21 cellular contexts compared by ENCODE assay signal in genomic region chr12:126474703-126475102, GRCh38.
DNase-seq lines count a peak whose midpoint lies in the region; ATAC-seq, FAIRE-seq and TF ChIP-seq lines count a peak whose summit lies in the region.
"Had no signal": no experiment of that assay in that cellular context is flagged by ENCODE, and none has a peak within 500 bp of the region (broad histone marks: within the 10 kb centered on the region; RNA-seq: fewer than 3 reads in every experiment).

No MANE protein-coding gene starts in this region.

- H3K27me3 ChIP-seq in HepG2 (ENCODE audit: control insufficient read depth in 1 of 2, insufficient read depth in 2 of 2, low read length in 2 of 2) (no peaks in the 10 kb centered on the region), right lobe of liver (no peaks in the 10 kb centered on the region), K562 (ENCODE audit: control insufficient read depth in 2 of 2, insufficient read depth in 2 of 2, low read length in 2 of 2) (no peaks in the 10 kb centered on the region)
- H3K27me3 ChIP-seq: BE2C had no signal

- TF ChIP-seq EP300 in HepG2 (IDR thresholded peaks at IDR 0.05; ENCODE audit: low read depth in 2 of 2, low read length in 2 of 2) (no peak), HepG2 (CRISPR knock-in tag; IDR thresholded peaks at IDR 0.05; ENCODE audit: borderline replicate concordance) (no peak), K562 (IDR thresholded peaks at IDR 0.05; ENCODE audit: low read length) (no peak)

- ATAC-seq in HepG2 (no peak), right lobe of liver (no peak), K562 (no peak), HG03095 (IDR thresholded peaks at IDR 0.05; ENCODE audit: unreplicated experiment) (no peak)
- ATAC-seq: CD8-positive, alpha-beta T cell had no signal

- H3K36me3 ChIP-seq in HepG2 (replicated peaks in 1 of 2; ENCODE audit: control insufficient read depth in 1 of 2, insufficient read depth in 2 of 2, low read length in 2 of 2) (no peaks in the 10 kb centered on the region), right lobe of liver (no peaks in the 10 kb centered on the region), K562 (ENCODE audit: control insufficient read depth, insufficient read depth, low read length) (no peaks in the 10 kb centered on the region)
- H3K36me3 ChIP-seq: BE2C, HAP-1 had no signal

- H3K4me2 ChIP-seq in HepG2 (ENCODE audit: low read depth, low read length), result no peak overlapping the region
- H3K4me2 ChIP-seq in K562 (ENCODE audit: insufficient read depth, low read length), result no peak overlapping the region

- TF ChIP-seq RAD21 in HepG2 (CRISPR knock-in tag; IDR thresholded peaks at IDR 0.05), result no peak
- no peak for TF ChIP-seq RAD21 in K562 (CRISPR knock-in tag; conservative IDR thresholded peaks at IDR 0.05 in 1 of 2, IDR thresholded peaks at IDR 0.05 in 1 of 2)

- intact Hi-C loops in HepG2 (cut with micrococcal nuclease; ENCODE audit: unreplicated experiment) (no loop called here), right lobe of liver (cut with DNase I) (no loop called here), K562 (cut with micrococcal nuclease) (no loop called here)

- TF ChIP-seq POLR2A in HepG2 (IDR thresholded peaks at IDR 0.05; ENCODE audit: insufficient read depth in 1 of 2, low read depth in 2 of 2, low read length in 2 of 2) (no peak), right lobe of liver (IDR thresholded peaks at IDR 0.05) (no peak), K562 (conservative IDR thresholded peaks at IDR 0.05) (no peak), GM12891 (IDR thresholded peaks at IDR 0.05; ENCODE audit: low read depth, low read length) (no peak)

- POLR2A ChIA-PET in HepG2 (lab: Yijun Ruan, JAX), result no interaction called here
- POLR2A ChIA-PET in K562 (lab: Yijun Ruan, JAX), result no interaction called here

- no TSS peak for BruUV-seq in HepG2 (replicated peaks; lab: Mats Ljungman, UMichigan)
- no TSS peak for BruUV-seq in K562 (replicated peaks; lab: Mats Ljungman, UMichigan)

- H3K27ac ChIP-seq in HepG2 (ENCODE audit: extremely low read length, insufficient read depth, low read length) (no peak overlapping the region), right lobe of liver (no peak overlapping the region), K562 (ENCODE audit: extremely low read depth, low read depth, low read length) (no peak overlapping the region)

- FAIRE-seq in HepG2 (lab: Jason Lieb, UNC) (no peak), K562 (lab: Jason Lieb, UNC) (no peak), GM12891 (lab: Jason Lieb, UNC) (no peak)
- FAIRE-seq: A204.1, D721Med, G401.6, GM12892, GM19239, HTR-8/SVneo had no signal

- in situ Hi-C loops in HepG2 (cut with HindIII; ENCODE audit: extremely low pct_ligation_motif_present, low pct_unique_long_range_greater_than_20kb) (no loop called here), K562 (cut with MboI) (no loop called here)

- WGBS in HepG2 (ENCODE audit: low lambda C conversion rate), result 36% methylated on average over 3 of the region's 3 CpGs
- 76% methylated on average over 3 of the region's 3 CpGs for WGBS in right lobe of liver (ENCODE audit: insufficient coverage, low coverage, low lambda C conversion rate, missing lambda C conversion rate)
- 9% methylated on average over 3 of the region's 3 CpGs for WGBS in K562 (ENCODE audit: insufficient coverage, low coverage, missing lambda C conversion rate)

- H3K79me2 ChIP-seq in HepG2 (ENCODE audit: insufficient read depth, low read length) (no peaks in the 10 kb centered on the region), K562 (ENCODE audit: control insufficient read depth, insufficient read depth, low read length) (no peaks in the 10 kb centered on the region)

- H4K20me1 ChIP-seq in HepG2 (ENCODE audit: insufficient read depth, low read length) (no peaks in the 10 kb centered on the region), K562 (replicated peaks; ENCODE audit: control insufficient read depth, insufficient read depth, low read length) (no peaks in the 10 kb centered on the region)

- no peak overlapping the region for H3K4me3 ChIP-seq in HepG2 (replicated peaks in 1 of 3; ENCODE audit: insufficient read depth in 1 of 3, low read depth in 2 of 3, low read length in 3 of 3)
- H3K4me3 ChIP-seq in right lobe of liver, result no peak overlapping the region
- H3K4me3 ChIP-seq in K562, result no peak overlapping the region
- H3K4me3 ChIP-seq: HAP-1 had no signal

- H2AFZ ChIP-seq in HepG2 (ENCODE audit: low read length), result no peak overlapping the region
- H2AFZ ChIP-seq in K562 (ENCODE audit: low read depth, low read length), result no peak overlapping the region

- DNase-seq in HepG2 (ENCODE audit: low spot score), result no peak
- no peak for DNase-seq in right lobe of liver
- DNase-seq in MV-4-11 (lab: John Stamatoyannopoulos, UW), result peak; percentile 9
- DNase-seq in K562 (ENCODE audit: extremely low read depth in 1 of 4, low spot score in 3 of 4), result no peak
- no peak for DNase-seq in activated naive CD4-positive, alpha-beta T cell treated with Interleukin-2 at 50 U/mL for 16 hours
- DNase-seq in GM12891 (ENCODE audit: insufficient read length, low spot score), result no peak
- DNase-seq: BE2C; CD8-positive, alpha-beta T cell; COR-L47; DMS153; DMS79 treated with DMSO at 0.1 percent for 48 hours; EL; GOT3 had no signal

- H3K9ac ChIP-seq in HepG2 (ENCODE audit: insufficient read depth, low read depth, low read length) (no peak overlapping the region), K562 (ENCODE audit: insufficient read depth in 1 of 2, low read depth in 2 of 2, low read length in 2 of 2) (no peak overlapping the region)

- CTCF ChIA-PET in HepG2 (lab: Yijun Ruan, JAX; ENCODE audit: low intra/inter-chr PET ratio, low total read pairs), result no interaction called here
- CTCF ChIA-PET in K562 (lab: Yijun Ruan, JAX; ENCODE audit: low intra/inter-chr PET ratio), result no interaction called here

- H3K4me1 ChIP-seq in HepG2 (ENCODE audit: insufficient read depth, low read length) (no peaks in the 10 kb centered on the region), right lobe of liver (no peaks in the 10 kb centered on the region), K562 (replicated peaks in 1 of 2; ENCODE audit: control insufficient read depth in 2 of 2, insufficient read depth in 2 of 2, low read length in 2 of 2) (no peaks in the 10 kb centered on the region)
- H3K4me1 ChIP-seq: BE2C, HAP-1 had no signal

- peaks cover 93% of the 10 kb centered on the region for H3K9me3 ChIP-seq in HepG2 (ENCODE audit: low read length)
- no peaks in the 10 kb centered on the region for H3K9me3 ChIP-seq in right lobe of liver
- peaks cover 2% of the 10 kb centered on the region; the same call in 1 of the 2 replicates for H3K9me3 ChIP-seq in K562 (replicated peaks; ENCODE audit: control insufficient read depth, insufficient read depth, low read depth, low read length)
- H3K9me3 ChIP-seq: BE2C, HAP-1 had no signal

- TF ChIP-seq CTCF in HepG2 (CRISPR knock-in tag; IDR thresholded peaks at IDR 0.05) (no peak), right lobe of liver (IDR thresholded peaks at IDR 0.05) (no peak), K562 (IDR thresholded peaks at IDR 0.05 in 2 of 3, conservative IDR thresholded peaks at IDR 0.05 in 1 of 3; ENCODE audit: insufficient read depth in 2 of 3, low read depth in 1 of 3, low read length in 3 of 3) (no peak)

- H3K9me1 ChIP-seq in K562 (ENCODE audit: control insufficient read depth, insufficient read depth, low read length), result no peaks in the 10 kb centered on the region

TF ChIP-seq in HepG2, 621 proteins besides CTCF, POLR2A, EP300 and RAD21 (continues in another document):
- TF ChIP-seq DR1 (CRISPR knock-in tag; IDR thresholded peaks at IDR 0.05) (no peak), RFX1 (IDR thresholded peaks at IDR 0.05) (no peak), ZNF839 (CRISPR knock-in tag; IDR thresholded peaks at IDR 0.05; ENCODE audit: borderline replicate concordance) (no peak), MAFK (conservative IDR thresholded peaks at IDR 0.05 in 1 of 2, IDR thresholded peaks at IDR 0.05 in 1 of 2; ENCODE audit: low read length in 2 of 2) (peak; percentile 38 to 68; a peak in 3 of 4 replicates), ZNF816 (CRISPR knock-in tag; IDR thresholded peaks at IDR 0.05; ENCODE audit: borderline replicate concordance) (no peak), SP1 (IDR thresholded peaks at IDR 0.05) (no peak), SP1 (CRISPR knock-in tag; IDR thresholded peaks at IDR 0.05) (no peak), ZFP36L2 (CRISPR knock-in tag; IDR thresholded peaks at IDR 0.05) (no peak), ZNF136 (CRISPR knock-in tag; IDR thresholded peaks at IDR 0.05; ENCODE audit: low read depth) (no peak), CEBPB (IDR thresholded peaks at IDR 0.05; ENCODE audit: borderline replicate concordance, low read depth, low read length) (peak; percentile 1; the same call in 1 of the 2 replicates)

TF ChIP-seq in K562, 482 proteins besides CTCF, POLR2A, EP300 and RAD21 (continues in another document):
- TF ChIP-seq MCM2 (IDR thresholded peaks at IDR 0.05; ENCODE audit: low read depth) (no peak), HLTF (IDR thresholded peaks at IDR 0.05) (no peak), KDM1A (IDR thresholded peaks at IDR 0.05) (no peak), SMAD4 (CRISPR knock-in tag; conservative IDR thresholded peaks at IDR 0.05) (no peak), MXD1 (CRISPR knock-in tag; IDR thresholded peaks at IDR 0.05; ENCODE audit: borderline replicate concordance, poor library complexity, severe bottlenecking) (no peak)

TF ChIP-seq in GM12891, 5 proteins besides CTCF, POLR2A, EP300 and RAD21:
- TF ChIP-seq POLR2AphosphoS5 (IDR thresholded peaks at IDR 0.05; ENCODE audit: low read depth, low read length), result no peak
- TF ChIP-seq PAX5 (IDR thresholded peaks at IDR 0.05; ENCODE audit: insufficient read depth, low read length, severe bottlenecking), result no peak
- no peak for TF ChIP-seq POU2F2 (IDR thresholded peaks at IDR 0.05; ENCODE audit: low read depth, low read length)
- no peak for TF ChIP-seq SPI1 (IDR thresholded peaks at IDR 0.05; ENCODE audit: low read depth, low read length)
- TF ChIP-seq TAF1 (IDR thresholded peaks at IDR 0.05; ENCODE audit: low read depth, low read length), result no peak

Comparison
In these comparisons a context has a peak if more than half of its experiments do, and no peak if none do; other contexts are left out.
1. Of the 241 proteins assayed by ChIP-seq in both HepG2 and K562: peak only in HepG2: CEBPB and MAFK; only in K562: MAFG and NFIC; in both: MAFF; in neither: 233; mixed calls (peak in some experiments, not most) for 3.